In the genomic region with DNA sequence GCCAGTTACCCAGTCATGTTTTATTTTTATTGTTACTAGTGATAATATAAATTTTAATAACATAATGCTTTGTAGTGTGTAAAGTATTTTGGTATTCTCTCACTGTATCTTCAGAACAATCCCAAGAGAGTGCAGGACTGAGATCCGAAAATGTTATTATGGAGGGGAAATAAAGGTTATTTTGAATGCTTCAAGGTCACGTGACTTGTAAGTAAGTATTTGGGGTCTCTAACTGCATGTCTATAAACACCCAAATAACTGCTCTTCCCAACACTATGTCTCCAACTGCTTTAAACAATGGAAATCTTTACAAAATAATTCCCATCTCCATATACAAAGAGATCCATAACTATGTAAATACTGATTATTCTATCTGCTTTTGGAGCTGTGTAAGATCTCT, we compare ENCODE assay signal across 36 cellular contexts.
"Had no signal": no experiment of that assay in that cellular context is flagged by ENCODE, and none has a peak within 500 bp of the region (broad histone marks: within the 10 kb centered on the region; RNA-seq: fewer than 3 reads in every experiment).

No MANE protein-coding gene starts in this region.

- H3K4me3 ChIP-seq: MG63 had no signal

- DNase-seq: Karpas-422, Kasumi-1, MG63, MM.1S, MV-4-11, NCI-H1048, NCI-H1092, NCI-H1092 treated with DMSO at 0.1 percent for 48 hours, NCI-H1105, NCI-H1105 treated with DMSO at 0.1 percent for 48 hours, NCI-H1417, NCI-H1417 treated with DMSO at 0.1 percent for 48 hours, NCI-H1436, NCI-H1436 treated with DMSO at 0.1 percent for 48 hours, NCI-H146, NCI-H1694, NCI-H1694 treated with DMSO at 0.1 percent for 48 hours, NCI-H187, NCI-H187 treated with DMSO at 0.1 percent for 48 hours, NCI-H1930, NCI-H2029, NCI-H2029 treated with DMSO at 0.1 percent for 48 hours, NCI-H2081, NCI-H2081 treated with DMSO at 0.1 percent for 48 hours, NCI-H2107, NCI-H2171, NCI-H2171 treated with DMSO at 0.1 percent for 48 hours, NCI-H2227 treated with DMSO at 0.1 percent for 48 hours, NCI-H226, NCI-H345, NCI-H446, NCI-H446 treated with DMSO at 0.1 percent for 48 hours, NCI-H510A, NCI-H510A treated with DMSO at 0.1 percent for 48 hours, NCI-H524, NCI-H524 treated with DMSO at 0.1 percent for 48 hours had no signal

- H3K9me3 ChIP-seq: MG63 had no signal

- H3K27me3 ChIP-seq: MG63 had no signal
